Comparison of ENCODE assay signal across 8 cellular contexts in genomic region chr16:11742536-11743307, GRCh38. TPM values are rescaled to one million over a fixed set of nuclear protein-coding genes. Genes with fewer than 3 reads are reported as not detected.
DNase-seq lines count a peak whose midpoint lies in the region; ATAC-seq and TF ChIP-seq lines count a peak whose summit lies in the region.

TSS of gene TXNDC11 (minus strand) at chr16:11742857. CDS start at chr16:11742730, 127 bp downstream.

- H3K27me3 Mint-ChIP-seq in activated T-cell treated with anti-CD3 and anti-CD28 coated beads, Interleukin-2, amount 50 U/mL, for 4 hours (ENCODE audit: low read depth), result no peaks in the 10 kb centered on the region

- peak; percentile 81 for ATAC-seq in GM21717 (IDR thresholded peaks at IDR 0.05; ENCODE audit: unreplicated experiment)
- peak; percentile 95 to 96 for ATAC-seq in activated T-cell treated with anti-CD3 and anti-CD28 coated beads, Interleukin-2, amount 50 U/mL, for 4 hours

- WGBS in esophagus, 2 donors, result 0 to 1% methylated on average over 78 to 96 of the region's 96 CpGs

- peaks cover 7% of the 10 kb centered on the region for H3K36me3 Mint-ChIP-seq in activated T-cell treated with anti-CD3 and anti-CD28 coated beads, Interleukin-2, amount 50 U/mL, for 4 hours (ENCODE audit: insufficient read depth)

- peak within 1 kb of the TSS; percentile 83 to 93 for H3K4me3 ChIP-seq in esophagus (ENCODE audit: low read depth in 1 of 2, low read length in 2 of 2)
- peak within 1 kb of the TSS; percentile 83 to 89 for H3K4me3 ChIP-seq in muscle layer of colon (ENCODE audit: low read depth in 1 of 2, low read length in 2 of 2)

- H3K36me3 ChIP-seq in esophagus (ENCODE audit: control insufficient read depth in 2 of 2, insufficient read depth in 2 of 2, low read length in 1 of 2), result no peaks in the 10 kb centered on the region
- H3K36me3 ChIP-seq in muscle layer of colon (ENCODE audit: insufficient read depth, low read length), result no peaks in the 10 kb centered on the region

- H3K4me3 Mint-ChIP-seq in activated T-cell treated with anti-CD3 and anti-CD28 coated beads, Interleukin-2, amount 50 U/mL, for 4 hours, result peak within 1 kb of the TSS; percentile 95

- peak within 1 kb of the TSS; percentile 74 for H3K9ac ChIP-seq in muscle layer of colon (ENCODE audit: low read length)

- DNase-seq in DMS153 treated with DMSO at 0.1 percent for 48 hours (lab: John Stamatoyannopoulos, UW; ENCODE audit: unreplicated experiment) (peak; percentile 95), KBM-7 (peak; percentile 99)
- DNase-seq in activated T-cell treated with anti-CD3 and anti-CD28 coated beads, Interleukin-2, amount 50 U/mL, for 4 hours, result peak; percentile 99
- DNase-seq in stimulated activated CD8-positive, alpha-beta memory T cell treated with anti-CD3 and anti-CD28 coated beads, Interleukin-7, amount 100 ng/mL, for 24 hours (ENCODE audit: low read depth), result peak; percentile 99

- H3K9me3 ChIP-seq in esophagus (ENCODE audit: control insufficient read depth in 2 of 2, insufficient read depth in 1 of 2, low read depth in 1 of 2, low read length in 1 of 2), result no peaks in the 10 kb centered on the region
- H3K9me3 ChIP-seq in muscle layer of colon (ENCODE audit: low read length), result no peaks in the 10 kb centered on the region

- H3K27me3 ChIP-seq in esophagus (ENCODE audit: control insufficient read depth in 1 of 2, insufficient read depth in 2 of 2, low read length in 2 of 2) (no peaks in the 10 kb centered on the region), muscle layer of colon (ENCODE audit: control insufficient read depth in 1 of 2, insufficient read depth in 2 of 2, low read length in 2 of 2) (no peaks in the 10 kb centered on the region)

- H3K4me1 ChIP-seq in esophagus (ENCODE audit: control insufficient read depth in 2 of 2, insufficient read depth in 2 of 2, low read length in 1 of 2), result no peaks in the 10 kb centered on the region
- H3K4me1 ChIP-seq in muscle layer of colon (ENCODE audit: insufficient read depth, low read length), result peaks cover 38% of the 10 kb centered on the region

- peaks cover 47% of the 10 kb centered on the region for H3K4me1 Mint-ChIP-seq in activated T-cell treated with anti-CD3 and anti-CD28 coated beads, Interleukin-2, amount 50 U/mL, for 4 hours (ENCODE audit: low read depth)

- peak within 1 kb of the TSS; percentile 96 to 98 for H3K27ac ChIP-seq in esophagus (ENCODE audit: low read depth in 2 of 2, low read length in 1 of 2)
- peak within 1 kb of the TSS; percentile 87 for H3K27ac ChIP-seq in muscle layer of colon (ENCODE audit: low read depth, low read length)

- in situ Hi-C loops in KBM-7 (cut with MboI; ENCODE audit: low pct_unique_long_range_greater_than_20kb, low sequenced_read_pairs), result no loop called here

- H3K9me3 Mint-ChIP-seq in activated T-cell treated with anti-CD3 and anti-CD28 coated beads, Interleukin-2, amount 50 U/mL, for 4 hours, result no peaks in the 10 kb centered on the region

TF ChIP-seq in PFSK-1, 5 proteins besides CTCF, POLR2A, EP300 and RAD21:
- peak; percentile 87 for TF ChIP-seq FOXP2 (optimal IDR thresholded peaks at IDR 0.05; ENCODE audit: borderline replicate concordance, extremely low read depth, extremely low read length, insufficient read depth)
- no peak for TF ChIP-seq SIN3A (IDR thresholded peaks at IDR 0.05; ENCODE audit: borderline replicate concordance, insufficient read depth, low read length)
- TF ChIP-seq TAF1 (IDR thresholded peaks at IDR 0.05; ENCODE audit: borderline replicate concordance, insufficient read depth, low read length), result peak; percentile 63; the same call in 1 of the 2 replicates
- TF ChIP-seq POLR2AphosphoS5 (IDR thresholded peaks at IDR 0.05; ENCODE audit: low read depth, low read length), result peak; percentile 52

RNA-seq across cellular contexts. Expression of gene TXNDC11, which starts in this region (rescaled TPM):
- 17.5 TPM for polyA plus RNA-seq in PFSK-1 (2012; ENCODE audit: insufficient read length, low read depth)
- 10 to 100 TPM; 34.3 to 39.0 (median 35.5) TPM for total RNA-seq in activated T-cell treated with anti-CD3 and anti-CD28 coated beads, Interleukin-2, amount 50 U/mL, for 4 hours
- polyA plus RNA-seq in esophagus, result 10 to 100 TPM; 21.8 to 24.5 TPM

Comparison
In these comparisons a context has a peak if more than half of its experiments do, and no peak if none do; other contexts are left out.
1. Peak in every context shown above with its lines: DNase-seq, ATAC-seq, H3K4me3 ChIP-seq and H3K27ac ChIP-seq.